In genomic region chr1:6157132-6157527, GRCh38 we compare ENCODE assay signal across 18 cellular contexts. TPM values are rescaled to one million over a fixed set of nuclear protein-coding genes. Genes with fewer than 3 reads are reported as not detected.
DNase-seq lines count a peak whose midpoint lies in the region; ATAC-seq and TF ChIP-seq lines count a peak whose summit lies in the region.
"Had no signal": no experiment of that assay in that cellular context is flagged by ENCODE, and none has a peak within 500 bp of the region (broad histone marks: within the 10 kb centered on the region; RNA-seq: fewer than 3 reads in every experiment).

No MANE protein-coding gene starts in this region.

- no peak overlapping the region for H2BK12ac ChIP-seq in neuronal stem cell (ENCODE audit: low read length)

- no peaks in the 10 kb centered on the region for H3K27me3 Mint-ChIP-seq in brain
- H3K27me3 Mint-ChIP-seq in activated T-cell treated with anti-CD3 and anti-CD28 coated beads, Interleukin-2, amount 50 U/mL, for 4 hours (ENCODE audit: low read depth) = peaks cover 24% of the 10 kb centered on the region

- no peak overlapping the region for H3K27ac ChIP-seq in neuronal stem cell (replicated peaks; ENCODE audit: low read length)
- H3K27ac ChIP-seq: skin epidermis, transverse colon had no signal

- H3K4me2 ChIP-seq in neuronal stem cell (ENCODE audit: insufficient read depth, low read length, poor library complexity, severe bottlenecking) = no peak overlapping the region

- H3K4me1 ChIP-seq in neuronal stem cell (ENCODE audit: control insufficient read depth in 2 of 2, insufficient read depth in 1 of 2, low read depth in 1 of 2, low read length in 2 of 2) = peaks cover 0 to 4% of the 10 kb centered on the region in 2 donors

- no peak overlapping the region for H4K91ac ChIP-seq in neuronal stem cell (ENCODE audit: low read depth, low read length, poor library complexity)

- no peak overlapping the region for H3K4ac ChIP-seq in neuronal stem cell (ENCODE audit: low read length)

- no peaks in the 10 kb centered on the region for H3K36me3 ChIP-seq in neuronal stem cell (replicated peaks in 1 of 2; ENCODE audit: control insufficient read depth in 2 of 2, insufficient read depth in 2 of 2, low read length in 2 of 2)
- H3K36me3 ChIP-seq: transverse colon had no signal

- peak overlapping the region; percentile 76 for H3K18ac ChIP-seq in neuronal stem cell (ENCODE audit: low read length)

- H2AFZ ChIP-seq in neuronal stem cell (ENCODE audit: low read length) = no peak overlapping the region

- H3K27me3 ChIP-seq in neuronal stem cell (ENCODE audit: control insufficient read depth in 3 of 3, insufficient read depth in 3 of 3, low read depth in 1 of 3, low read length in 3 of 3) = peaks cover 0 to 66% (median 0%) of the 10 kb centered on the region in 3 experiments

- no peak overlapping the region for H2BK15ac ChIP-seq in neuronal stem cell (ENCODE audit: low read length)

- no peak overlapping the region for H2BK5ac ChIP-seq in neuronal stem cell (ENCODE audit: low read length)

- H3K9me3 Mint-ChIP-seq in brain = peaks cover 0 to 2% (median 0%) of the 10 kb centered on the region in 5 experiments
- H3K9me3 Mint-ChIP-seq in activated T-cell treated with anti-CD3 and anti-CD28 coated beads, Interleukin-2, amount 50 U/mL, for 4 hours = no peaks in the 10 kb centered on the region
- H3K9me3 Mint-ChIP-seq: activated CD4-positive, alpha-beta T cell treated with anti-CD3 and anti-CD28 coated beads, Interleukin-2, amount 10 ng/mL, durations not matched to agents 24 days and 14 days; CD14-positive monocyte had no signal

- peak; percentile 25 for DNase-seq in ELF-1 (ENCODE audit: low read depth, low spot score)
- peak; percentile 83 for DNase-seq in NCI-H226
- no peak for DNase-seq in neuronal stem cell (ENCODE audit: low spot score)
- DNase-seq in NCI-H1436 (lab: John Stamatoyannopoulos, UW) = no peak
- DNase-seq in activated T-cell treated with anti-CD3 and anti-CD28 coated beads, Interleukin-2, amount 50 U/mL, for 4 hours = no peak
- DNase-seq in NOMO-1 treated with DMSO at 0.1 percent for 48 hours (lab: John Stamatoyannopoulos, UW; ENCODE audit: unreplicated experiment) = no peak
- DNase-seq: activated CD4-positive, alpha-beta T cell treated with anti-CD3 and anti-CD28 coated beads, Interleukin-2, amount 10 ng/mL, durations not matched to agents 24 days and 14 days; activated naive CD4-positive, alpha-beta T cell treated with anti-CD3 and anti-CD28 coated beads, Interleukin-2, amount 50 U/mL, for 16 hours; DMS79; effector CD8-positive, alpha-beta T cell; hippocampal formation; Kasumi-1; T-helper 9 cell had no signal

- peak overlapping the region; percentile 21 for H3K9ac ChIP-seq in neuronal stem cell (ENCODE audit: low read depth, low read length, poor library complexity)

- no peak overlapping the region for H3K14ac ChIP-seq in neuronal stem cell (ENCODE audit: low read length)

- no peak for ATAC-seq in activated T-cell treated with anti-CD3 and anti-CD28 coated beads, Interleukin-2, amount 50 U/mL, for 4 hours
- no peak for ATAC-seq in HG03097 (IDR thresholded peaks at IDR 0.05; ENCODE audit: low FRiP score, unreplicated experiment)

- peak overlapping the region; percentile 93 for H3K23ac ChIP-seq in neuronal stem cell (ENCODE audit: low read depth, low read length, poor library complexity)

- H2AK5ac ChIP-seq in neuronal stem cell (ENCODE audit: low read depth, low read length) = peak overlapping the region; percentile 46

- H3K4me3 Mint-ChIP-seq in brain = no peak overlapping the region
- H3K4me3 Mint-ChIP-seq in activated T-cell treated with anti-CD3 and anti-CD28 coated beads, Interleukin-2, amount 50 U/mL, for 4 hours = no peak overlapping the region
- H3K4me3 Mint-ChIP-seq: activated CD4-positive, alpha-beta T cell treated with anti-CD3 and anti-CD28 coated beads, Interleukin-2, amount 10 ng/mL, durations not matched to agents 24 days and 14 days; CD14-positive monocyte had no signal

- H3K36me3 Mint-ChIP-seq in brain = peaks cover 9% of the 10 kb centered on the region
- no peaks in the 10 kb centered on the region for H3K36me3 Mint-ChIP-seq in activated T-cell treated with anti-CD3 and anti-CD28 coated beads, Interleukin-2, amount 50 U/mL, for 4 hours (ENCODE audit: insufficient read depth)
- H3K36me3 Mint-ChIP-seq: CD14-positive monocyte had no signal

- H3K9me3 ChIP-seq in neuronal stem cell (replicated peaks in 1 of 2; ENCODE audit: control insufficient read depth in 2 of 2, insufficient read depth in 1 of 2, low read depth in 1 of 2, low read length in 2 of 2) = no peaks in the 10 kb centered on the region
- H3K9me3 ChIP-seq: transverse colon had no signal

- H3K79me1 ChIP-seq in neuronal stem cell (ENCODE audit: low read depth, low read length) = peaks cover 3% of the 10 kb centered on the region

- H4K8ac ChIP-seq in neuronal stem cell (ENCODE audit: low read depth, low read length) = no peak overlapping the region

- no CpG with 5 or more reads among the region's 2 CpGs for WGBS in neuronal stem cell (ENCODE audit: extremely low coverage in 2 of 2, insufficient read length in 2 of 2, insufficient replicate concordance in 1 of 2), 2 donors

- H2BK120ac ChIP-seq in neuronal stem cell (ENCODE audit: low read depth, low read length) = no peak overlapping the region

- H3K4me3 ChIP-seq in neuronal stem cell (ENCODE audit: low read length in 2 of 2) = no peak overlapping the region
- H3K4me3 ChIP-seq: skin epidermis, transverse colon had no signal

- TF ChIP-seq CTCF in brain (conservative IDR thresholded peaks at IDR 0.05) = no peak

- peak overlapping the region in 3 of 5 experiments; percentile 23 to 66 (median 66) for H3K27ac Mint-ChIP-seq in brain
- H3K27ac Mint-ChIP-seq: CD14-positive monocyte had no signal

- H3K4me1 Mint-ChIP-seq in brain = peaks cover 29% of the 10 kb centered on the region
- H3K4me1 Mint-ChIP-seq in activated T-cell treated with anti-CD3 and anti-CD28 coated beads, Interleukin-2, amount 50 U/mL, for 4 hours (ENCODE audit: low read depth) = peaks cover 1% of the 10 kb centered on the region

RNA-seq across cellular contexts. Expression of gene CHD5, which starts 23.0 kb away (rescaled TPM):
- 13.5 TPM for polyA plus RNA-seq in brain (ENCODE audit: insufficient read depth, low read depth, low replicate concordance)
- polyA plus RNA-seq in neuronal stem cell (2013, experiment 1 of 2) = 0.14 TPM
- 0.22 TPM for polyA plus RNA-seq in neuronal stem cell (2013, experiment 2 of 2)
- under 1 TPM; 0.27 to 0.61 (median 0.34) TPM for total RNA-seq in activated T-cell treated with anti-CD3 and anti-CD28 coated beads, Interleukin-2, amount 50 U/mL, for 4 hours
- polyA plus RNA-seq: CD14-positive monocyte had no signal

RNA-seq across cellular contexts. Expression of gene RPL22, which starts 42.3 kb away (rescaled TPM):
- 808 TPM for polyA plus RNA-seq in brain (ENCODE audit: insufficient read depth, low read depth, low replicate concordance)
- 1,500 TPM for polyA plus RNA-seq in neuronal stem cell (2013, experiment 1 of 2)
- 1,497 TPM for polyA plus RNA-seq in neuronal stem cell (2013, experiment 2 of 2)
- total RNA-seq in activated T-cell treated with anti-CD3 and anti-CD28 coated beads, Interleukin-2, amount 50 U/mL, for 4 hours = 100 to 1,000 TPM; 395 to 423 (median 403) TPM

RNA-seq across cellular contexts. Expression of gene RNF207, which starts 48.8 kb away (rescaled TPM):
- 0.41 TPM for polyA plus RNA-seq in brain (ENCODE audit: insufficient read depth, low read depth, low replicate concordance)
- polyA plus RNA-seq in neuronal stem cell (2013, experiment 1 of 2) = 0.68 TPM
- polyA plus RNA-seq in neuronal stem cell (2013, experiment 2 of 2) = 0.66 TPM
- 10 to 100 TPM in 2 of 3 donors, 1 to 10 TPM in 1; 9.9 to 18.8 (median 12.0) TPM for total RNA-seq in activated T-cell treated with anti-CD3 and anti-CD28 coated beads, Interleukin-2, amount 50 U/mL, for 4 hours

Comparison
In these comparisons a context has a peak if more than half of its experiments do, and no peak if none do; other contexts are left out.
1. DNase-seq: peak in ELF-1 (single experiment) and NCI-H226 (single experiment); none in neuronal stem cell (single experiment), NCI-H1436 (single experiment), activated T-cell treated with anti-CD3 and anti-CD28 coated beads, Interleukin-2, amount 50 U/mL, for 4 hours (single experiment) and NOMO-1 treated with DMSO at 0.1 percent for 48 hours (single experiment).